Comparison of ENCODE assay signal across 9 cellular contexts in genomic region chr6:70957284-70957617, GRCh38. TPM values are rescaled to one million over a fixed set of nuclear protein-coding genes. Genes with fewer than 3 reads are reported as not detected.
DNase-seq lines count a peak whose midpoint lies in the region; ATAC-seq and TF ChIP-seq lines count a peak whose summit lies in the region.
"Had no signal": no experiment of that assay in that cellular context is flagged by ENCODE, and none has a peak within 500 bp of the region (broad histone marks: within the 10 kb centered on the region; RNA-seq: fewer than 3 reads in every experiment).

No MANE protein-coding gene starts in this region.

- TF ChIP-seq EP300 in esophagus muscularis mucosa (IDR thresholded peaks at IDR 0.05) = no peak

- DNase-seq in AG04450 (ENCODE audit: low read depth, low spot score) = no peak
- no peak for DNase-seq in esophagus muscularis mucosa (ENCODE audit: extremely low spot score)
- DNase-seq in GM13977 (ENCODE audit: low spot score) = no peak
- no peak for DNase-seq in GOT3 (lab: John Stamatoyannopoulos, UW)
- DNase-seq in NCI-H187 treated with DMSO at 0.1 percent for 48 hours (lab: John Stamatoyannopoulos, UW) = no peak

- intact Hi-C loops in esophagus muscularis mucosa (cut with DNase I) = no loop called here

- TF ChIP-seq CTCF in AG04450 (IDR thresholded peaks at IDR 0.05; ENCODE audit: low read depth, low read length) (no peak), esophagus muscularis mucosa (IDR thresholded peaks at IDR 0.05) (no peak), GM13977 (IDR thresholded peaks at IDR 0.05; ENCODE audit: extremely low read depth, insufficient read depth, missing control alignments) (no peak)

- 8% methylated on average over 18 of the region's 19 CpGs for WGBS in esophagus muscularis mucosa

- H3K9me3 ChIP-seq in AG04450 (ENCODE audit: control insufficient read depth, insufficient read depth, low read length) (no peaks in the 10 kb centered on the region), HUES6 (ENCODE audit: control insufficient read depth, insufficient read depth, low read depth, low read length) (no peaks in the 10 kb centered on the region), esophagus muscularis mucosa (no peaks in the 10 kb centered on the region), neuron (ENCODE audit: low read length) (no peaks in the 10 kb centered on the region)
- H3K9me3 ChIP-seq: body of pancreas had no signal

- H3K27ac ChIP-seq in AG04450 (ENCODE audit: low read depth, low read length) (no peak overlapping the region), HUES6 (ENCODE audit: low read depth, low read length) (no peak overlapping the region), esophagus muscularis mucosa (replicated peaks in 1 of 4) (no peak overlapping the region)
- H3K27ac ChIP-seq: body of pancreas had no signal

- no peak for ATAC-seq in GM19328 (IDR thresholded peaks at IDR 0.05; ENCODE audit: unreplicated experiment)

- peak overlapping the region; percentile 81 for H2AFZ ChIP-seq in neuron (ENCODE audit: low read depth, low read length)

- POLR2A ChIA-PET in AG04450 (lab: Yijun Ruan, JAX) = no interaction called here

- H3K4me1 ChIP-seq in HUES6 (ENCODE audit: control insufficient read depth, insufficient read depth, low read length) (peaks cover 18% of the 10 kb centered on the region), esophagus muscularis mucosa (peaks cover 23 to 28% (median 26%) of the 10 kb centered on the region in 4 donors), neuron (ENCODE audit: insufficient read depth, low read length) (peaks cover 13% of the 10 kb centered on the region)

- peaks cover 44% of the 10 kb centered on the region for H3K27me3 ChIP-seq in AG04450 (ENCODE audit: control insufficient read depth, insufficient read depth, low read length)
- peaks cover 82% of the 10 kb centered on the region for H3K27me3 ChIP-seq in HUES6 (ENCODE audit: control insufficient read depth, insufficient read depth, low read length)
- peaks cover 0 to 50% (median 13%) of the 10 kb centered on the region in 4 donors for H3K27me3 ChIP-seq in esophagus muscularis mucosa
- peaks cover 63% of the 10 kb centered on the region for H3K27me3 ChIP-seq in neuron (ENCODE audit: insufficient read depth, low read length)
- H3K27me3 ChIP-seq: body of pancreas had no signal

- H3K4me3 ChIP-seq in AG04450 (ENCODE audit: low read depth, low read length) = peak overlapping the region; percentile 49
- H3K4me3 ChIP-seq in HUES6 (ENCODE audit: low read depth, low read length) = peak overlapping the region; percentile 75
- peak overlapping the region; percentile 59 to 66 (median 61) for H3K4me3 ChIP-seq in esophagus muscularis mucosa
- H3K4me3 ChIP-seq in neuron (ENCODE audit: low read length) = peak overlapping the region; percentile 53

- H3K9ac ChIP-seq in HUES6 (ENCODE audit: low read length) = no peak overlapping the region

- no peak for TF ChIP-seq POLR2A in esophagus muscularis mucosa (IDR thresholded peaks at IDR 0.05; ENCODE audit: low read depth)

- CTCF ChIA-PET in AG04450 (lab: Charles Lee) = interaction anchor here (2.0 kb wide), 1 partner anchor 736 kb away, joined by 10 read pairs; no protein-coding TSS in a partner anchor

- H3K36me3 ChIP-seq in HUES6 (ENCODE audit: control insufficient read depth, insufficient read depth, low read length) = no peaks in the 10 kb centered on the region
- no peaks in the 10 kb centered on the region for H3K36me3 ChIP-seq in esophagus muscularis mucosa
- H3K36me3 ChIP-seq in neuron (ENCODE audit: insufficient read depth, low read length) = no peaks in the 10 kb centered on the region

- in situ Hi-C loops in GM13977 (cut with MboI; ENCODE audit: low pct_unique_long_range_greater_than_20kb, low sequenced_read_pairs, unreplicated experiment) = no loop called here

RNA-seq across cellular contexts. Expression of gene B3GAT2, which starts 0.4 kb away (rescaled TPM):
- polyA plus RNA-seq in AG04450 (2011; rRNA removed) = 0.04 and 0.11 TPM in 2 replicates
- not detected in 2 replicates for polyA minus RNA-seq in AG04450 (2011; rRNA and poly(A)+ RNA removed)
- total RNA-seq in esophagus muscularis mucosa = under 1 TPM in 3 of 4 donors, not detected in 1; under 0.01 to 0.13 (median 0.11) TPM
- total RNA-seq: body of pancreas had no signal
